Comparison of ENCODE assay signal across 26 cellular contexts in genomic region chr6:13250703-13251102, GRCh38.
DNase-seq lines count a peak whose midpoint lies in the region; ATAC-seq and TF ChIP-seq lines count a peak whose summit lies in the region.
"Had no signal": no experiment of that assay in that cellular context is flagged by ENCODE, and none has a peak within 500 bp of the region (broad histone marks: within the 10 kb centered on the region; RNA-seq: fewer than 3 reads in every experiment).

No MANE protein-coding gene starts in this region.

- H3K4me2 ChIP-seq in OCI-LY7 (ENCODE audit: low read length) (no peak overlapping the region), PC-3 (ENCODE audit: low read length) (no peak overlapping the region)
- H3K4me2 ChIP-seq: GM23338 had no signal

- POLR2A ChIA-PET in RWPE1 (lab: Yijun Ruan, JAX; ENCODE audit: low non-redundant PET) (no interaction called here), OCI-LY7 (lab: Charles Lee) (interaction anchor here (0.8 to 1.6 kb wide), 2 partner anchors 11 kb away, joined by 3 read pairs; no protein-coding TSS in a partner anchor), PC-3 (lab: Charles Lee; ENCODE audit: unreplicated experiment) (no interaction called here)
- POLR2A ChIA-PET in activated CD8-positive, alpha-beta T cell treated with anti-CD3 and anti-CD28 coated beads, Interleukin-2, amount 10 ng/mL, durations not matched to agents 7 days and 5 days (lab: Charles Lee) = no interaction called here

- no peaks in the 10 kb centered on the region for H3F3A ChIP-seq in PC-3 (ENCODE audit: low read length, unreplicated experiment)

- H3K4me3 ChIP-seq in endodermal cell (ENCODE audit: low read length) = no peak overlapping the region
- H3K4me3 ChIP-seq in OCI-LY7 (ENCODE audit: low read depth, low read length, poor library complexity, severe bottlenecking) = no peak overlapping the region
- no peak overlapping the region for H3K4me3 ChIP-seq in PC-3 (ENCODE audit: low read length)
- H3K4me3 ChIP-seq: body of pancreas, GM23338, heart right ventricle, lung, right atrium auricular region, suprapubic skin had no signal

- H4K20me1 ChIP-seq in OCI-LY7 (ENCODE audit: insufficient read depth, low read length) = no peaks in the 10 kb centered on the region
- no peaks in the 10 kb centered on the region for H4K20me1 ChIP-seq in PC-3 (ENCODE audit: low read length)

- H3K36me3 Mint-ChIP-seq in endodermal cell (ENCODE audit: low read depth) (peaks cover 13% of the 10 kb centered on the region), nephron progenitor cell (ENCODE audit: low read depth) (peaks cover 6% of the 10 kb centered on the region)
- H3K36me3 Mint-ChIP-seq in activated CD8-positive, alpha-beta T cell treated with anti-CD3 and anti-CD28 coated beads, Interleukin-2, amount 10 ng/mL, durations not matched to agents 7 days and 5 days (ENCODE audit: low read depth) = no peaks in the 10 kb centered on the region

- H3K27me3 ChIP-seq in endodermal cell (ENCODE audit: control insufficient read depth, insufficient read depth, low read length, poor library complexity, severe bottlenecking) (no peaks in the 10 kb centered on the region), PC-3 (ENCODE audit: low read length) (peaks cover 57% of the 10 kb centered on the region)
- H3K27me3 ChIP-seq: body of pancreas, foreskin keratinocyte, heart right ventricle, right atrium auricular region, suprapubic skin had no signal

- H3K9me2 ChIP-seq in OCI-LY7 (ENCODE audit: insufficient read depth, low read length) (no peaks in the 10 kb centered on the region), PC-3 (replicated peaks; ENCODE audit: low read length) (no peaks in the 10 kb centered on the region)

- H3K79me2 ChIP-seq in OCI-LY7 (ENCODE audit: insufficient read depth, low read depth, low read length) (no peaks in the 10 kb centered on the region), PC-3 (ENCODE audit: low read length) (no peaks in the 10 kb centered on the region)

- no peak for TF ChIP-seq CTCF in RWPE1 (conservative IDR thresholded peaks at IDR 0.05; ENCODE audit: low read depth)
- TF ChIP-seq CTCF in endodermal cell (conservative IDR thresholded peaks at IDR 0.05) = no peak
- TF ChIP-seq CTCF in nephron progenitor cell (IDR thresholded peaks at IDR 0.05) = no peak
- TF ChIP-seq CTCF in OCI-LY7 (conservative IDR thresholded peaks at IDR 0.05; ENCODE audit: low read length) = no peak
- no peak for TF ChIP-seq CTCF in PC-3 (conservative IDR thresholded peaks at IDR 0.05; ENCODE audit: low read depth, low read length)

- BruUV-seq in OCI-LY7 (replicated peaks; lab: Mats Ljungman, UMichigan) (no TSS peak), PC-3 (replicated peaks; lab: Mats Ljungman, UMichigan) (no TSS peak)

- peaks cover 21% of the 10 kb centered on the region for H3K4me1 Mint-ChIP-seq in endodermal cell
- H3K4me1 Mint-ChIP-seq in nephron progenitor cell = peaks cover 41% of the 10 kb centered on the region
- H3K4me1 Mint-ChIP-seq in activated CD8-positive, alpha-beta T cell treated with anti-CD3 and anti-CD28 coated beads, Interleukin-2, amount 10 ng/mL, durations not matched to agents 7 days and 5 days (ENCODE audit: low read depth) = peaks cover 2% of the 10 kb centered on the region
- H3K4me1 Mint-ChIP-seq: activated CD4-positive, alpha-beta T cell treated with anti-CD3 and anti-CD28 coated beads, Interleukin-2, amount 10 ng/mL, durations not matched to agents 24 days and 14 days had no signal

- peak; percentile 2 for DNase-seq in HCEC 1CT
- DNase-seq in RWPE1 (ENCODE audit: low spot score) = no peak
- DNase-seq in endodermal cell = no peak
- no peak for DNase-seq in nephron progenitor cell
- no peak for DNase-seq in activated CD8-positive, alpha-beta T cell treated with anti-CD3 and anti-CD28 coated beads, Interleukin-2, amount 10 ng/mL, durations not matched to agents 7 days and 5 days
- DNase-seq in stimulated activated CD4-positive, alpha-beta T cell treated with anti-CD3 and anti-CD28 coated beads, Interleukin-2, amount 100 ng/mL, for 24 hours = no peak
- DNase-seq in OCI-LY7 (ENCODE audit: low spot score) = no peak
- DNase-seq in PC-3 = no peak
- DNase-seq: activated CD4-positive, alpha-beta T cell treated with anti-CD3 and anti-CD28 coated beads, Interleukin-2, amount 10 ng/mL, durations not matched to agents 24 days and 14 days; activated naive CD4-positive, alpha-beta T cell treated with Interleukin-2 at 50 U/mL for 16 hours; activated T-cell treated with anti-CD3 and anti-CD28 coated beads, Interleukin-2, amount 50 U/mL, for 48 hours; body of pancreas; CD4-positive, alpha-beta T cell; effector CD4-positive, alpha-beta T cell; heart right ventricle; NCI-H2029 treated with DMSO at 0.1 percent for 48 hours; stimulated activated CD4-positive, alpha-beta T cell treated with anti-CD3 and anti-CD28 coated beads, Interleukin-12 subunit alpha, Interleukin-12 subunit beta, amount 100 ng/mL, for 4 hours; stimulated activated CD4-positive, alpha-beta T cell treated with anti-CD3 and anti-CD28 coated beads, Interleukin-4, amount 100 ng/mL, for 4 hours; stimulated activated naive CD4-positive, alpha-beta T cell had no signal

- H2AFZ ChIP-seq in OCI-LY7 (ENCODE audit: low read length) (no peak overlapping the region), PC-3 (ENCODE audit: low read length) (no peak overlapping the region)
- H2AFZ ChIP-seq: GM23338 had no signal

- H3K27me3 Mint-ChIP-seq in endodermal cell (ENCODE audit: insufficient read depth) (no peaks in the 10 kb centered on the region), nephron progenitor cell (ENCODE audit: low read depth, poor library complexity) (peaks cover 4% of the 10 kb centered on the region)
- peaks cover 6% of the 10 kb centered on the region for H3K27me3 Mint-ChIP-seq in activated CD8-positive, alpha-beta T cell treated with anti-CD3 and anti-CD28 coated beads, Interleukin-2, amount 10 ng/mL, durations not matched to agents 7 days and 5 days (ENCODE audit: low read depth)
- H3K27me3 Mint-ChIP-seq: CD4-positive, alpha-beta T cell had no signal

- ATAC-seq in activated CD8-positive, alpha-beta T cell treated with anti-CD3 and anti-CD28 coated beads, Interleukin-2, amount 10 ng/mL, durations not matched to agents 7 days and 5 days = no peak
- no peak for ATAC-seq in PC-3
- ATAC-seq: body of pancreas, foreskin keratinocyte, GM23338, Right ventricle myocardium inferior had no signal

- intact Hi-C loops in OCI-LY7 (cut with micrococcal nuclease; ENCODE audit: unreplicated experiment) = no loop called here
- intact Hi-C loops in PC-3 (cut with micrococcal nuclease) = no loop called here

- peak overlapping the region; percentile 28; the same call in 1 of the 2 replicates for H3K27ac ChIP-seq in RWPE1
- no peak overlapping the region for H3K27ac ChIP-seq in endodermal cell (ENCODE audit: low read depth, low read length)
- no peak overlapping the region for H3K27ac ChIP-seq in OCI-LY7 (ENCODE audit: low read depth, low read length, poor library complexity, severe bottlenecking)
- no peak overlapping the region for H3K27ac ChIP-seq in PC-3 (ENCODE audit: low read length)
- H3K27ac ChIP-seq: body of pancreas, foreskin keratinocyte, heart right ventricle, right atrium auricular region, suprapubic skin had no signal

- H3K36me3 ChIP-seq in endodermal cell (ENCODE audit: control insufficient read depth, insufficient read depth, low read length) (peaks cover 14% of the 10 kb centered on the region), OCI-LY7 (ENCODE audit: insufficient read depth, low read length) (peaks cover 3% of the 10 kb centered on the region; the same call in 1 of the 2 replicates), PC-3 (ENCODE audit: low read depth, low read length) (no peaks in the 10 kb centered on the region)
- H3K36me3 ChIP-seq: right atrium auricular region, suprapubic skin had no signal

- 84 to 90% methylated on average over 5 to 6 of the region's 6 CpGs for WGBS in endodermal cell (ENCODE audit: insufficient coverage in 1 of 2, insufficient read length in 1 of 2), 2 experiments

- H3K4me1 ChIP-seq in endodermal cell (ENCODE audit: control insufficient read depth, insufficient read depth, low read length) (peaks cover 9% of the 10 kb centered on the region), OCI-LY7 (ENCODE audit: insufficient read depth, low read length, poor library complexity, severe bottlenecking) (no peaks in the 10 kb centered on the region), PC-3 (ENCODE audit: insufficient read depth, low read length) (no peaks in the 10 kb centered on the region)
- H3K4me1 ChIP-seq: right atrium auricular region, suprapubic skin had no signal

- H3K4me3 Mint-ChIP-seq in endodermal cell (no peak overlapping the region), nephron progenitor cell (no peak overlapping the region)
- H3K4me3 Mint-ChIP-seq in activated CD8-positive, alpha-beta T cell treated with anti-CD3 and anti-CD28 coated beads, Interleukin-2, amount 10 ng/mL, durations not matched to agents 7 days and 5 days = no peak overlapping the region
- H3K4me3 Mint-ChIP-seq: activated CD4-positive, alpha-beta T cell treated with anti-CD3 and anti-CD28 coated beads, Interleukin-2, amount 10 ng/mL, durations not matched to agents 24 days and 14 days; CD4-positive, alpha-beta T cell; GM23338; T-helper 2 cell treated with Interferon-gamma antibody and Interleukin-4, amounts not matched to agents 5 μg/mL and 100 μg/mL, for 36 hours had no signal

- H3K9me3 ChIP-seq in endodermal cell (ENCODE audit: control insufficient read depth, low read length) = peaks cover 9% of the 10 kb centered on the region
- H3K9me3 ChIP-seq in OCI-LY7 (ENCODE audit: low read length) = peaks cover 5% of the 10 kb centered on the region
- no peaks in the 10 kb centered on the region for H3K9me3 ChIP-seq in PC-3 (ENCODE audit: low read length)
- H3K9me3 ChIP-seq: body of pancreas, suprapubic skin had no signal

- H3K27ac Mint-ChIP-seq in endodermal cell (peak overlapping the region; percentile 4), nephron progenitor cell (peak overlapping the region; percentile 50)
- H3K27ac Mint-ChIP-seq in activated CD8-positive, alpha-beta T cell treated with anti-CD3 and anti-CD28 coated beads, Interleukin-2, amount 10 ng/mL, durations not matched to agents 7 days and 5 days = no peak overlapping the region
- H3K27ac Mint-ChIP-seq: activated CD4-positive, alpha-beta T cell treated with anti-CD3 and anti-CD28 coated beads, Interleukin-2, amount 10 ng/mL, durations not matched to agents 24 days and 14 days; CD4-positive, alpha-beta T cell; T-helper 2 cell treated with Interferon-gamma antibody and Interleukin-4, amounts not matched to agents 5 μg/mL and 100 μg/mL, for 36 hours had no signal

- H3K9me3 Mint-ChIP-seq in endodermal cell = peaks cover 13% of the 10 kb centered on the region
- peaks cover 4% of the 10 kb centered on the region for H3K9me3 Mint-ChIP-seq in nephron progenitor cell
- H3K9me3 Mint-ChIP-seq in activated CD8-positive, alpha-beta T cell treated with anti-CD3 and anti-CD28 coated beads, Interleukin-2, amount 10 ng/mL, durations not matched to agents 7 days and 5 days (ENCODE audit: insufficient read depth) = peaks cover under 1% of the 10 kb centered on the region
- H3K9me3 Mint-ChIP-seq: activated CD4-positive, alpha-beta T cell treated with anti-CD3 and anti-CD28 coated beads, Interleukin-2, amount 10 ng/mL, durations not matched to agents 24 days and 14 days; CD4-positive, alpha-beta T cell; T-helper 2 cell treated with Interferon-gamma antibody and Interleukin-4, amounts not matched to agents 5 μg/mL and 100 μg/mL, for 36 hours had no signal

- CTCF ChIA-PET in RWPE1 (lab: Yijun Ruan, JAX) (no interaction called here), OCI-LY7 (lab: Charles Lee; ENCODE audit: unreplicated experiment) (interaction anchor here (1.4 kb wide), 1 partner anchor 9 kb away, joined by 5 read pairs; no protein-coding TSS in a partner anchor), PC-3 (lab: Charles Lee) (no interaction called here)
- CTCF ChIA-PET in activated CD8-positive, alpha-beta T cell treated with anti-CD3 and anti-CD28 coated beads, Interleukin-2, amount 10 ng/mL, durations not matched to agents 7 days and 5 days (lab: Charles Lee) = no interaction called here

- H3K9ac ChIP-seq in endodermal cell (ENCODE audit: extremely low read depth, low read length, poor library complexity, severe bottlenecking) = no peak overlapping the region
- H3K9ac ChIP-seq in PC-3 (ENCODE audit: low read length) = no peak overlapping the region
